ENCODE assay signal across 9 cellular contexts in the genomic region with DNA sequence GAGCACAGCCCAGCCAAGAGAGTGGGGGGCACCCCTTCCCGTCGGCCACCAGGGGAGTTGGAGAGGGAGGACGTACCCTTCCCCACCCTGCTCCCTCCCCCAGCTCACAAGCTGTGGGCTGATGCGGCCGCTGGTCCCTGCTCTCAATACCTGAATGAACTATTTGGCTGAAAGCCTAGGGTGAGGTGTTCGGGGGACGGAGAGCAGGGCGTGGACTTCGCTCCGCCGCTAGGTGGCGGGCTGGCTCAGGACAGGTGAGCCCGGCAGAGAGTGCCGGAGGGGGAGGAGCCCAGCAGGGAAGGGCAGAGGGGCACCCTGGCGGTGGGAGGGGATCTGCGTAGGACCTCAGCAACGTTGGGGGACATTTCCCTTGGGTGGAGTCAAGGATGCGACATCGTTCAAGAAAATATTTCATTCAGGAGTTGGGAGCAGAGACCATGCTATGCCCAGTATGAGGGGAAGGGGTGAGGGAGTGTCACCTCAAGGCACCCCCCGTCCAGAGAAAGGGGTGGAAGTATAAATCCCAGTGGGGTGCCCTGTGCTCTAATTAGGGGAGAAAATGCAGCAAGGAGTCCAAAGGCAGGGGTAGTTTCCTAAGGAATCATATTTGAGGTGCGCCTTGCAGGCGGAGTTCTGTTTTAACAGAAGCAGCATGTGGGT. TPM values are rescaled to one million over a fixed set of nuclear protein-coding genes. Genes with fewer than 3 reads are reported as not detected.
DNase-seq lines count a peak whose midpoint lies in the region; ATAC-seq lines count a peak whose summit lies in the region.
"Had no signal": no experiment of that assay in that cellular context is flagged by ENCODE, and none has a peak within 500 bp of the region (broad histone marks: within the 10 kb centered on the region; RNA-seq: fewer than 3 reads in every experiment).

No MANE protein-coding gene starts in this region.

- peak overlapping the region; percentile 6 for H3K4me3 Mint-ChIP-seq in activated T-cell treated with anti-CD3 and anti-CD28 coated beads, Interleukin-2, amount 50 U/mL, for 24 hours

- peaks cover 17% of the 10 kb centered on the region for H3K4me1 Mint-ChIP-seq in activated T-cell treated with anti-CD3 and anti-CD28 coated beads, Interleukin-2, amount 50 U/mL, for 24 hours (ENCODE audit: low read depth)

- H3K27me3 Mint-ChIP-seq in activated T-cell treated with anti-CD3 and anti-CD28 coated beads, Interleukin-2, amount 50 U/mL, for 24 hours, result peaks cover 21% of the 10 kb centered on the region

- no peaks in the 10 kb centered on the region for H3K36me3 Mint-ChIP-seq in activated T-cell treated with anti-CD3 and anti-CD28 coated beads, Interleukin-2, amount 50 U/mL, for 24 hours (ENCODE audit: low read depth)

- ATAC-seq in HG03175 (IDR thresholded peaks at IDR 0.05; ENCODE audit: unreplicated experiment), result peak; percentile 68

- peak; percentile 86 for DNase-seq in DMS79 treated with DMSO at 0.1 percent for 48 hours (lab: John Stamatoyannopoulos, UW)
- peak; percentile 86 for DNase-seq in NCI-H774 (lab: John Stamatoyannopoulos, UW)
- DNase-seq in activated T-cell treated with anti-CD3 and anti-CD28 coated beads, Interleukin-2, amount 50 U/mL, for 24 hours, result peak; percentile 76
- DNase-seq in germinal center (ENCODE audit: low spot score), result peak; percentile 89
- peak; percentile 13 for DNase-seq in renal cortical epithelial cell (ENCODE audit: low read depth)
- DNase-seq in KG1 (lab: John Stamatoyannopoulos, UW), result no peak
- no peak for DNase-seq in AG08395 (ENCODE audit: low spot score)

- H3K27ac Mint-ChIP-seq in activated T-cell treated with anti-CD3 and anti-CD28 coated beads, Interleukin-2, amount 50 U/mL, for 24 hours, result no peak overlapping the region

- no peaks in the 10 kb centered on the region for H3K9me3 Mint-ChIP-seq in activated T-cell treated with anti-CD3 and anti-CD28 coated beads, Interleukin-2, amount 50 U/mL, for 24 hours

RNA-seq across cellular contexts. Expression of a gene that starts 12.0 kb away (rescaled TPM):
- total RNA-seq in renal cortical epithelial cell, result 0.55 TPM in 1 of 2 replicates, not detected in the other
- total RNA-seq: RPMI7951 had no signal

RNA-seq across cellular contexts. Expression of a gene that starts 18.7 kb away (rescaled TPM):
- not detected in 2 replicates for total RNA-seq in renal cortical epithelial cell
- total RNA-seq: RPMI7951 had no signal

RNA-seq across cellular contexts. Expression of a gene that starts 18.9 kb away (rescaled TPM):
- 499 and 846 TPM in 2 replicates for total RNA-seq in renal cortical epithelial cell

RNA-seq across cellular contexts. Expression of a gene that starts 57.9 kb away (rescaled TPM):
- not detected in 2 replicates for total RNA-seq in renal cortical epithelial cell
- total RNA-seq: RPMI7951 had no signal

Comparison
In these comparisons a context has a peak if more than half of its experiments do, and no peak if none do; other contexts are left out.
1. DNase-seq: peak in DMS79 treated with DMSO at 0.1 percent for 48 hours (single experiment), NCI-H774 (single experiment), activated T-cell treated with anti-CD3 and anti-CD28 coated beads, Interleukin-2, amount 50 U/mL, for 24 hours (single experiment), germinal center (single experiment) and renal cortical epithelial cell (single experiment); none in KG1 (single experiment) and AG08395 (single experiment).